In genomic region chr9:13992136-13992798, GRCh38 we compare ENCODE assay signal across 19 cellular contexts.
DNase-seq lines count a peak whose midpoint lies in the region; TF ChIP-seq lines count a peak whose summit lies in the region.
"Had no signal": no experiment of that assay in that cellular context is flagged by ENCODE, and none has a peak within 500 bp of the region (broad histone marks: within the 10 kb centered on the region; RNA-seq: fewer than 3 reads in every experiment).

No MANE protein-coding gene starts in this region.

- H3K27ac ChIP-seq in A673 (ENCODE audit: low read depth, low read length, poor library complexity, severe bottlenecking): peak overlapping the region; percentile 7
- H3K27ac ChIP-seq: neutrophil, right atrium auricular region, upper lobe of right lung had no signal

- no peaks in the 10 kb centered on the region for H3K9me3 ChIP-seq in A673 (ENCODE audit: low read depth, low read length, poor library complexity, severe bottlenecking)
- H3K9me3 ChIP-seq in BE2C: no peaks in the 10 kb centered on the region
- H3K9me3 ChIP-seq: mucosa of descending colon, neutrophil, right atrium auricular region, upper lobe of right lung had no signal

- H3K4me3 ChIP-seq in A673 (ENCODE audit: low read depth, low read length, poor library complexity, severe bottlenecking): no peak overlapping the region
- no peak overlapping the region for H3K4me3 ChIP-seq in astrocyte of the spinal cord (ENCODE audit: low read depth, low read length)
- no peak overlapping the region for H3K4me3 ChIP-seq in BE2C (ENCODE audit: low read depth, low read length)
- H3K4me3 ChIP-seq: MG63, mucosa of descending colon, right atrium auricular region, upper lobe of right lung had no signal

- intact Hi-C loops in A673 (cut with micrococcal nuclease; ENCODE audit: unreplicated experiment): no loop called here

- TF ChIP-seq CTCF in A673 (conservative IDR thresholded peaks at IDR 0.05; ENCODE audit: low read depth, low read length): no peak
- no peak for TF ChIP-seq CTCF in astrocyte of the spinal cord (IDR thresholded peaks at IDR 0.05; ENCODE audit: low read depth, low read length)
- TF ChIP-seq CTCF in BE2C (IDR thresholded peaks at IDR 0.05; ENCODE audit: low read depth, low read length): no peak

- CTCF ChIA-PET in A673 (lab: Charles Lee): no interaction called here

- in situ Hi-C loops in astrocyte of the spinal cord (cut with HindIII; ENCODE audit: low sequenced_read_pairs): no loop called here

- H3K27me3 ChIP-seq in A673 (replicated peaks; ENCODE audit: insufficient read depth, low read depth, low read length, poor library complexity): no peaks in the 10 kb centered on the region
- no peaks in the 10 kb centered on the region for H3K27me3 ChIP-seq in BE2C
- H3K27me3 ChIP-seq: neutrophil, right atrium auricular region, upper lobe of right lung had no signal

- peak; percentile 68 for DNase-seq in A673 (ENCODE audit: low spot score)
- peak; percentile 83 for DNase-seq in LHCN-M2 (ENCODE audit: low read depth)
- DNase-seq in astrocyte of the spinal cord (ENCODE audit: low read depth, low spot score): peak; percentile 43
- DNase-seq in lung microvascular endothelial cell (ENCODE audit: low read depth in 2 of 2): peak; percentile 14 to 56
- no peak for DNase-seq in epidermal melanocyte (ENCODE audit: insufficient read length, low spot score)
- DNase-seq in BE2C: no peak
- no peak for DNase-seq in NK-92 treated with Interleukin-12 subunit alpha and Interleukin-12 subunit beta, amount 100 ng/mL, for 24 hours (lab: John Stamatoyannopoulos, UW)
- DNase-seq in NCI-H2107 treated with DMSO at 0.1 percent for 48 hours (lab: John Stamatoyannopoulos, UW; ENCODE audit: unreplicated experiment): no peak
- DNase-seq: activated CD4-positive, alpha-beta T cell treated with anti-CD3 and anti-CD28 coated beads for 48 hours; activated effector memory CD4-positive, alpha-beta T cell treated with Interleukin-2 at 50 U/mL for 16 hours; CD4-positive, alpha-beta memory T cell; foreskin fibroblast; GOT3; MG63; mucosa of descending colon; stimulated activated naive CD8-positive, alpha-beta T cell treated with anti-CD3 and anti-CD28 coated beads, Interleukin-15, amount 100 ng/mL, for 72 hours; upper lobe of right lung had no signal

- POLR2A ChIA-PET in A673 (lab: Charles Lee; ENCODE audit: low non-redundant PET): no interaction called here

- no TSS peak for BruUV-seq in A673 (replicated peaks; lab: Mats Ljungman, UMichigan)

- peaks cover 13% of the 10 kb centered on the region for H3K4me1 ChIP-seq in A673 (ENCODE audit: insufficient read depth, low read length, poor library complexity, severe bottlenecking)
- H3K4me1 ChIP-seq in BE2C: no peaks in the 10 kb centered on the region
- H3K4me1 ChIP-seq: right atrium auricular region, upper lobe of right lung had no signal

- H3K36me3 ChIP-seq in A673 (ENCODE audit: insufficient read depth, low read length, poor library complexity, severe bottlenecking) (no peaks in the 10 kb centered on the region), BE2C (no peaks in the 10 kb centered on the region)
- H3K36me3 ChIP-seq: MG63, neutrophil, right atrium auricular region, upper lobe of right lung had no signal

Comparison
In these comparisons a context has a peak if more than half of its experiments do, and no peak if none do; other contexts are left out.
1. DNase-seq: peak in A673 (single experiment), LHCN-M2 (single experiment), astrocyte of the spinal cord (single experiment) and lung microvascular endothelial cell (2 of 2); none in epidermal melanocyte (single experiment), BE2C (single experiment), NK-92 treated with Interleukin-12 subunit alpha and Interleukin-12 subunit beta, amount 100 ng/mL, for 24 hours (single experiment) and NCI-H2107 treated with DMSO at 0.1 percent for 48 hours (single experiment).